ENCODE assay signal across 1 cellular context in genomic region chr11:62558669-62559068, GRCh38.
TF ChIP-seq lines count a peak whose summit lies in the region.

No MANE protein-coding gene starts in this region.

TF ChIP-seq in IMR-90, 13 proteins besides CTCF, POLR2A, EP300 and RAD21:
- TF ChIP-seq CHD1 (IDR thresholded peaks at IDR 0.05; ENCODE audit: low read depth, low read length) (no peak), MXI1 (IDR thresholded peaks at IDR 0.05; ENCODE audit: borderline replicate concordance, low read depth, low read length) (no peak), USF2 (IDR thresholded peaks at IDR 0.05; ENCODE audit: low read depth, low read length) (no peak), NFE2L2 (IDR thresholded peaks at IDR 0.05; ENCODE audit: low read depth, low read length) (no peak), BHLHE40 (IDR thresholded peaks at IDR 0.05; ENCODE audit: low read depth, low read length) (no peak), RCOR1 (IDR thresholded peaks at IDR 0.05; ENCODE audit: insufficient replicate concordance, low read length) (no peak), MAFK (IDR thresholded peaks at IDR 0.05; ENCODE audit: low read depth, low read length) (no peak), ELK1 (IDR thresholded peaks at IDR 0.05; ENCODE audit: borderline replicate concordance, low read depth, low read length) (no peak), MAZ (IDR thresholded peaks at IDR 0.05; ENCODE audit: borderline replicate concordance, low read depth, low read length) (no peak), FOS (IDR thresholded peaks at IDR 0.05; ENCODE audit: low read depth, low read length) (no peak), SMC3 (IDR thresholded peaks at IDR 0.05; ENCODE audit: low read depth, low read length) (no peak), CEBPB (IDR thresholded peaks at IDR 0.05; ENCODE audit: low read depth, low read length) (no peak), RFX5 (IDR thresholded peaks at IDR 0.05; ENCODE audit: low read depth, low read length) (no peak)
